Comparison of ENCODE assay signal across 8 cellular contexts in genomic region chr17:7348478-7349242, GRCh38.
A peak's percentile ranks its signal among the peaks of the same experiment; 100 is the strongest.
DNase-seq lines count a peak whose midpoint lies in the region; ATAC-seq and TF ChIP-seq lines count a peak whose summit lies in the region.
"Had no signal": no experiment of that assay in that cellular context is flagged by ENCODE, and none has a peak within 500 bp of the region (broad histone marks: within the 10 kb centered on the region; RNA-seq: fewer than 3 reads in every experiment).

No MANE protein-coding gene starts in this region.

- H3K4me3 ChIP-seq in adipocyte (ENCODE audit: low read length) = peak overlapping the region; percentile 82

- H3K4me1 Mint-ChIP-seq in nephron progenitor cell = peaks cover 68% of the 10 kb centered on the region

- DNase-seq in adipocyte (ENCODE audit: low read depth) = no peak
- no peak for DNase-seq in nephron progenitor cell
- no peak for DNase-seq in germinal center (ENCODE audit: low spot score)
- DNase-seq: DND-41, NCI-H82 had no signal

- no peaks in the 10 kb centered on the region for H3K36me3 Mint-ChIP-seq in nephron progenitor cell (ENCODE audit: low read depth)

- TF ChIP-seq CTCF in nephron progenitor cell (IDR thresholded peaks at IDR 0.05) = no peak

- peaks cover 14% of the 10 kb centered on the region for H3K27me3 ChIP-seq in adipocyte (replicated peaks; ENCODE audit: control insufficient read depth, insufficient read depth, low read length)

- no peaks in the 10 kb centered on the region for H3K9me3 Mint-ChIP-seq in nephron progenitor cell

- ATAC-seq in GM18505 (IDR thresholded peaks at IDR 0.05; ENCODE audit: unreplicated experiment) = no peak
- no peak for ATAC-seq in HG02759 (IDR thresholded peaks at IDR 0.05; ENCODE audit: unreplicated experiment)
- no peak for ATAC-seq in GM18511 (IDR thresholded peaks at IDR 0.05; ENCODE audit: unreplicated experiment)

- peak overlapping the region; percentile 85 for H3K4me3 Mint-ChIP-seq in nephron progenitor cell

- peaks cover 39% of the 10 kb centered on the region for H3K4me1 ChIP-seq in adipocyte (ENCODE audit: control insufficient read depth, insufficient read depth, low read length)

- peak; percentile 23 for TF ChIP-seq POLR2A in GM18505 (IDR thresholded peaks at IDR 0.05; ENCODE audit: borderline replicate concordance, extremely low read depth, insufficient read depth, insufficient read length)

- no peaks in the 10 kb centered on the region for H3K9me3 ChIP-seq in adipocyte (ENCODE audit: control insufficient read depth, low read length)

- no peak overlapping the region for H3K9ac ChIP-seq in adipocyte (ENCODE audit: low read length)

- peaks cover 8% of the 10 kb centered on the region for H3K27me3 Mint-ChIP-seq in nephron progenitor cell (ENCODE audit: low read depth, poor library complexity)

- H3K36me3 ChIP-seq in adipocyte (ENCODE audit: control insufficient read depth, insufficient read depth, low read length, severe bottlenecking) = no peaks in the 10 kb centered on the region

- peak overlapping the region; percentile 99 for H3K27ac Mint-ChIP-seq in nephron progenitor cell
